Comparison of ENCODE assay signal across 12 cellular contexts in genomic region chr5:145938699-145939531, GRCh38. TPM values are rescaled to one million over a fixed set of nuclear protein-coding genes. Genes with fewer than 3 reads are reported as not detected.
DNase-seq lines count a peak whose midpoint lies in the region; ATAC-seq, FAIRE-seq and TF ChIP-seq lines count a peak whose summit lies in the region.
"Had no signal": no experiment of that assay in that cellular context is flagged by ENCODE, and none has a peak within 500 bp of the region (broad histone marks: within the 10 kb centered on the region; RNA-seq: fewer than 3 reads in every experiment).

No MANE protein-coding gene starts in this region.

- H3K79me1 ChIP-seq in mesendoderm (ENCODE audit: low read length), result no peaks in the 10 kb centered on the region

- H3K4me3 Mint-ChIP-seq in astrocyte (ENCODE audit: unreplicated experiment), result peak overlapping the region; percentile 87
- H3K4me3 Mint-ChIP-seq: activated CD4-positive, alpha-beta memory T cell treated with anti-CD3 and anti-CD28 coated beads for 36 hours; activated naive CD8-positive, alpha-beta T cell treated with anti-CD3 and anti-CD28 coated beads, Interleukin-2, amount 10 ng/mL, durations not matched to agents 7 days and 5 days had no signal

- H2AK5ac ChIP-seq in mesendoderm (ENCODE audit: low read length), result no peak overlapping the region

- DNase-seq in heart left ventricle (no peak), heart right ventricle (no peak), astrocyte (ENCODE audit: low read depth) (peak; percentile 58), mesendoderm (no peak), upper lobe of right lung (no peak), brain microvascular endothelial cell (no peak), NCI-H1105 treated with DMSO at 0.1 percent for 48 hours (lab: John Stamatoyannopoulos, UW) (no peak), DMS79 (lab: John Stamatoyannopoulos, UW) (no peak)
- DNase-seq: activated CD4-positive, alpha-beta memory T cell treated with anti-CD3 and anti-CD28 coated beads for 36 hours; activated naive CD8-positive, alpha-beta T cell treated with anti-CD3 and anti-CD28 coated beads, Interleukin-2, amount 10 ng/mL, durations not matched to agents 7 days and 5 days; SW 1271 had no signal

- H2BK120ac ChIP-seq in mesendoderm (ENCODE audit: low read depth, low read length), result peak overlapping the region; percentile 70

- intact Hi-C loops in heart left ventricle (cut with DNase I), result loop anchor here in 4 of 10 donors (5.0 to 10.0 kb wide), 3 partner anchors 43 to 113 kb away; no protein-coding TSS in a partner anchor
- intact Hi-C loops in heart right ventricle (cut with DNase I), result loop anchor here in 2 of 10 donors (5.0 to 10.0 kb wide), 2 partner anchors 38 to 106 kb away; no protein-coding TSS in a partner anchor
- intact Hi-C loops in upper lobe of right lung (cut with DNase I), result no loop called here

- H3K9ac ChIP-seq in astrocyte (ENCODE audit: low read length), result peak overlapping the region; percentile 81
- no peak overlapping the region for H3K9ac ChIP-seq in mesendoderm (ENCODE audit: low read length)

- H3K27me3 ChIP-seq in heart left ventricle, result peaks cover 0 to 13% (median 0%) of the 10 kb centered on the region in 9 donors
- peaks cover 0 to 44% (median 0%) of the 10 kb centered on the region in 7 donors for H3K27me3 ChIP-seq in heart right ventricle
- no peaks in the 10 kb centered on the region for H3K27me3 ChIP-seq in astrocyte (ENCODE audit: insufficient read depth, low read length)
- no peaks in the 10 kb centered on the region for H3K27me3 ChIP-seq in mesendoderm (ENCODE audit: insufficient read depth, low read length, poor library complexity)
- H3K27me3 ChIP-seq in upper lobe of right lung, result peaks cover 4% of the 10 kb centered on the region
- H3K27me3 ChIP-seq in brain microvascular endothelial cell (replicated peaks), result no peaks in the 10 kb centered on the region

- H3K36me3 ChIP-seq in heart left ventricle (no peaks in the 10 kb centered on the region), heart right ventricle (no peaks in the 10 kb centered on the region), astrocyte (ENCODE audit: insufficient read depth, low read length) (no peaks in the 10 kb centered on the region), mesendoderm (ENCODE audit: control insufficient read depth, insufficient read depth, low read length) (no peaks in the 10 kb centered on the region), upper lobe of right lung (no peaks in the 10 kb centered on the region), brain microvascular endothelial cell (replicated peaks) (no peaks in the 10 kb centered on the region)

- H2BK5ac ChIP-seq in mesendoderm (ENCODE audit: low read length), result no peak overlapping the region

- no peak overlapping the region for H3K4ac ChIP-seq in mesendoderm (ENCODE audit: low read depth, low read length)

- no peak overlapping the region for H2BK15ac ChIP-seq in mesendoderm (replicated peaks; ENCODE audit: low read depth)

- no peak overlapping the region for H3K27ac ChIP-seq in heart left ventricle
- H3K27ac ChIP-seq in heart right ventricle, result no peak overlapping the region
- H3K27ac ChIP-seq in astrocyte (ENCODE audit: low read depth, low read length), result no peak overlapping the region
- no peak overlapping the region for H3K27ac ChIP-seq in mesendoderm (ENCODE audit: low read depth, low read length)
- H3K27ac ChIP-seq in upper lobe of right lung, result no peak overlapping the region
- no peak overlapping the region for H3K27ac ChIP-seq in brain microvascular endothelial cell

- peak overlapping the region; percentile 39 for H3K18ac ChIP-seq in mesendoderm (ENCODE audit: low read length)

- no peak overlapping the region for H3K23ac ChIP-seq in mesendoderm (ENCODE audit: low read length)

- no peak for ATAC-seq in heart left ventricle
- no peak for ATAC-seq in heart right ventricle
- no peak for ATAC-seq in upper lobe of right lung
- ATAC-seq: K562 had no signal

- no peak overlapping the region for H3K27ac Mint-ChIP-seq in astrocyte (ENCODE audit: unreplicated experiment)
- H3K27ac Mint-ChIP-seq: activated CD4-positive, alpha-beta memory T cell treated with anti-CD3 and anti-CD28 coated beads for 36 hours; activated naive CD8-positive, alpha-beta T cell treated with anti-CD3 and anti-CD28 coated beads, Interleukin-2, amount 10 ng/mL, durations not matched to agents 7 days and 5 days had no signal

- H3K36me3 Mint-ChIP-seq in astrocyte (ENCODE audit: low read depth, unreplicated experiment), result peaks cover 2% of the 10 kb centered on the region
- H3K36me3 Mint-ChIP-seq: activated CD4-positive, alpha-beta memory T cell treated with anti-CD3 and anti-CD28 coated beads for 36 hours; activated naive CD8-positive, alpha-beta T cell treated with anti-CD3 and anti-CD28 coated beads, Interleukin-2, amount 10 ng/mL, durations not matched to agents 7 days and 5 days had no signal

- no peak for FAIRE-seq in astrocyte (lab: Jason Lieb, UNC)
- FAIRE-seq: K562 had no signal

- peak overlapping the region in 7 of 12 donors; percentile 4 to 60 (median 26) for H3K4me3 ChIP-seq in heart left ventricle
- peak overlapping the region in 5 of 10 donors; percentile 2 to 55 (median 52) for H3K4me3 ChIP-seq in heart right ventricle
- peak overlapping the region; percentile 65 for H3K4me3 ChIP-seq in astrocyte (ENCODE audit: insufficient read depth, low read depth, low read length)
- no peak overlapping the region for H3K4me3 ChIP-seq in mesendoderm (ENCODE audit: low read length)
- peak overlapping the region; percentile 45 for H3K4me3 ChIP-seq in upper lobe of right lung
- no peak overlapping the region for H3K4me3 ChIP-seq in brain microvascular endothelial cell (ENCODE audit: low read depth, low read length)
- H3K4me3 ChIP-seq: K562 had no signal

- 30 to 41% (median 39%) methylated on average over 11 of the region's 11 CpGs for WGBS in heart left ventricle, 4 donors
- 36 to 37% methylated on average over 11 of the region's 11 CpGs for WGBS in heart right ventricle, 2 donors
- no CpG with 5 or more reads among the region's 11 CpGs for WGBS in mesendoderm (ENCODE audit: extremely low coverage, insufficient coverage, low lambda C conversion rate)

- H4K20me1 ChIP-seq in astrocyte (ENCODE audit: insufficient read depth, low read length), result no peaks in the 10 kb centered on the region

- H3K79me2 ChIP-seq in astrocyte (ENCODE audit: insufficient read depth, low read length), result peaks cover 58% of the 10 kb centered on the region
- H3K79me2 ChIP-seq in mesendoderm (ENCODE audit: control insufficient read depth, insufficient read depth, low read length), result no peaks in the 10 kb centered on the region

- TF ChIP-seq POLR2A in heart left ventricle (IDR thresholded peaks at IDR 0.05), result no peak

- in situ Hi-C loops in brain microvascular endothelial cell (cut with HindIII; ENCODE audit: low pct_ligation_motif_present, low sequenced_read_pairs), result no loop called here

- no peaks in the 10 kb centered on the region for H3K27me3 Mint-ChIP-seq in astrocyte (ENCODE audit: low read depth, unreplicated experiment)

- H3K9me3 Mint-ChIP-seq in astrocyte (ENCODE audit: unreplicated experiment), result no peaks in the 10 kb centered on the region
- H3K9me3 Mint-ChIP-seq: activated CD4-positive, alpha-beta memory T cell treated with anti-CD3 and anti-CD28 coated beads for 36 hours; activated naive CD8-positive, alpha-beta T cell treated with anti-CD3 and anti-CD28 coated beads, Interleukin-2, amount 10 ng/mL, durations not matched to agents 7 days and 5 days had no signal

- no peak overlapping the region for H4K5ac ChIP-seq in mesendoderm (ENCODE audit: low read length)

- peak overlapping the region; percentile 91 for H3K4me2 ChIP-seq in astrocyte (ENCODE audit: low read length)
- H3K4me2 ChIP-seq in mesendoderm (ENCODE audit: low read length), result no peak overlapping the region

- TF ChIP-seq CTCF in heart left ventricle (IDR thresholded peaks at IDR 0.05), result no peak
- TF ChIP-seq CTCF in heart right ventricle (IDR thresholded peaks at IDR 0.05), result no peak
- no peak for TF ChIP-seq CTCF in astrocyte (IDR thresholded peaks at IDR 0.05; ENCODE audit: insufficient read depth, low read depth, low read length)
- no peak for TF ChIP-seq CTCF in upper lobe of right lung (IDR thresholded peaks at IDR 0.05)
- TF ChIP-seq CTCF in brain microvascular endothelial cell (IDR thresholded peaks at IDR 0.05; ENCODE audit: low read depth, low read length, missing control alignments), result no peak

- H4K8ac ChIP-seq in mesendoderm (ENCODE audit: low read depth, low read length), result no peak overlapping the region

- no peak overlapping the region for H3K56ac ChIP-seq in mesendoderm (ENCODE audit: low read length)

- H3K9me3 ChIP-seq in heart left ventricle, result no peaks in the 10 kb centered on the region
- no peaks in the 10 kb centered on the region for H3K9me3 ChIP-seq in heart right ventricle
- no peaks in the 10 kb centered on the region for H3K9me3 ChIP-seq in astrocyte (ENCODE audit: insufficient read depth, low read depth, low read length)
- H3K9me3 ChIP-seq in upper lobe of right lung, result no peaks in the 10 kb centered on the region

- H3K4me1 Mint-ChIP-seq in astrocyte (ENCODE audit: low read depth, unreplicated experiment), result peaks cover 66% of the 10 kb centered on the region

- H2AFZ ChIP-seq in astrocyte (ENCODE audit: low read depth, low read length), result no peak overlapping the region

- H3K4me1 ChIP-seq in heart left ventricle, result peaks cover 0 to 26% (median 13%) of the 10 kb centered on the region in 12 donors
- H3K4me1 ChIP-seq in heart right ventricle, result peaks cover 0 to 41% (median 25%) of the 10 kb centered on the region in 9 donors
- peaks cover 62% of the 10 kb centered on the region for H3K4me1 ChIP-seq in astrocyte (ENCODE audit: insufficient read depth, low read length)
- H3K4me1 ChIP-seq in mesendoderm (ENCODE audit: control insufficient read depth, low read depth, low read length), result peaks cover 12% of the 10 kb centered on the region
- peaks cover 9% of the 10 kb centered on the region for H3K4me1 ChIP-seq in upper lobe of right lung

RNA-seq across cellular contexts. Expression of gene SH3RF2, which starts 2.5 kb away (rescaled TPM):
- total RNA-seq in heart left ventricle (100 to 1,000 TPM in 8 of 9 donors, 10 to 100 TPM in 1; 83.2 to 495 (median 180) TPM), heart right ventricle (100 to 1,000 TPM; 163 to 456 (median 219) TPM), astrocyte (8.6 and 12.3 TPM in 2 replicates), upper lobe of right lung (12.4 TPM)
- polyA plus RNA-seq in heart left ventricle (100 to 1,000 TPM in 1 of 2 donors, 10 to 100 TPM in 1; 31.3 to 750 TPM), heart right ventricle (100 to 1,000 TPM in 1 of 2 donors, 10 to 100 TPM in 1; 32.9 to 887 TPM)
- 3.0 TPM for polyA plus RNA-seq in mesendoderm (2013, experiment 1 of 2)
- polyA plus RNA-seq in mesendoderm (2013, experiment 2 of 2), result 3.5 TPM
- total RNA-seq: activated naive CD8-positive, alpha-beta T cell treated with anti-CD3 and anti-CD28 coated beads, Interleukin-2, amount 10 ng/mL, durations not matched to agents 7 days and 5 days; K562 had no signal

Comparison
In these comparisons a context has a peak if more than half of its experiments do, and no peak if none do; other contexts are left out.
1. H3K4me3 ChIP-seq: peak in heart left ventricle (7 of 12), astrocyte (single experiment) and upper lobe of right lung (single experiment); none in mesendoderm (single experiment) and brain microvascular endothelial cell (single experiment).